In the genomic region with DNA sequence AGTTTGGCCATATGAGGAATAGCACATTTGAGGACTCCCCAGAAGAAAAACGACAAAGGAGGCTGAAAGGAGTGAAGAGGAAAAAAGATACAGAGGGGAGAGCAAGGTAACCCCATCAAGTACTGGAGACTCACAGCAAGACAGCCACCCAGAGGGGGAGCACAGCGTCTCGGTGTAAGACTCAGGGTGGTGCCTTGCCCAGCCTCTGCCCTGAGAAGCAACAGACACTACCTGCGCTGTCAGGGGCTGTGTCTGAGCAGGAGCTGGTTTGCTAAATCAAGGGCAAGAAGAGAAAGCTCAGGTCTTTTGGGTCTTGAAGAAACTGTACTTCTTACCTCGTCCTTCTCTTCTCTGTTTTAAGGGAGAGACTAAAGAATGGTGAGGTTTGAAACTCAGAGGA, we compare ENCODE assay signal across 3 cellular contexts.
TF ChIP-seq lines count a peak whose summit lies in the region.

No MANE protein-coding gene starts in this region.

TF ChIP-seq in SK-N-SH treated with all-trans-retinoic acid at 6 μM for 48 hours, 23 proteins besides CTCF, POLR2A, EP300 and RAD21:
- TF ChIP-seq, protein P1, sequence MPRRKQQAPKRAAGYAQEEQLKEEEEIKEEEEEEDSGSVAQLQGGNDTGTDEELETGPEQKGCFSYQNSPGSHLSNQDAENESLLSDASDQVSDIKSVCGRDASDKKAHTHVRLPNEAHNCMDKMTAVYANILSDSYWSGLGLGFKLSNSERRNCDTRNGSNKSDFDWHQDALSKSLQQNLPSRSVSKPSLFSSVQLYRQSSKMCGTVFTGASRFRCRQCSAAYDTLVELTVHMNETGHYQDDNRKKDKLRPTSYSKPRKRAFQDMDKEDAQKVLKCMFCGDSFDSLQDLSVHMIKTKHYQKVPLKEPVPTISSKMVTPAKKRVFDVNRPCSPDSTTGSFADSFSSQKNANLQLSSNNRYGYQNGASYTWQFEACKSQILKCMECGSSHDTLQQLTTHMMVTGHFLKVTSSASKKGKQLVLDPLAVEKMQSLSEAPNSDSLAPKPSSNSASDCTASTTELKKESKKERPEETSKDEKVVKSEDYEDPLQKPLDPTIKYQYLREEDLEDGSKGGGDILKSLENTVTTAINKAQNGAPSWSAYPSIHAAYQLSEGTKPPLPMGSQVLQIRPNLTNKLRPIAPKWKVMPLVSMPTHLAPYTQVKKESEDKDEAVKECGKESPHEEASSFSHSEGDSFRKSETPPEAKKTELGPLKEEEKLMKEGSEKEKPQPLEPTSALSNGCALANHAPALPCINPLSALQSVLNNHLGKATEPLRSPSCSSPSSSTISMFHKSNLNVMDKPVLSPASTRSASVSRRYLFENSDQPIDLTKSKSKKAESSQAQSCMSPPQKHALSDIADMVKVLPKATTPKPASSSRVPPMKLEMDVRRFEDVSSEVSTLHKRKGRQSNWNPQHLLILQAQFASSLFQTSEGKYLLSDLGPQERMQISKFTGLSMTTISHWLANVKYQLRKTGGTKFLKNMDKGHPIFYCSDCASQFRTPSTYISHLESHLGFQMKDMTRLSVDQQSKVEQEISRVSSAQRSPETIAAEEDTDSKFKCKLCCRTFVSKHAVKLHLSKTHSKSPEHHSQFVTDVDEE (CRISPR knock-in tag; IDR thresholded peaks at IDR 0.05) = no peak
- TF ChIP-seq CREB5 (CRISPR knock-in tag; IDR thresholded peaks at IDR 0.05; ENCODE audit: low read depth) (no peak), PPARA (CRISPR knock-in tag; IDR thresholded peaks at IDR 0.05; ENCODE audit: borderline replicate concordance) (no peak), ISL1 (CRISPR knock-in tag; IDR thresholded peaks at IDR 0.05) (no peak), TCF4 (CRISPR knock-in tag; IDR thresholded peaks at IDR 0.05; ENCODE audit: borderline replicate concordance) (no peak), RARB (CRISPR knock-in tag; IDR thresholded peaks at IDR 0.05) (no peak), ESRRG (CRISPR knock-in tag; IDR thresholded peaks at IDR 0.05) (no peak), ZFP3 (CRISPR knock-in tag; IDR thresholded peaks at IDR 0.05) (no peak), GLIS3 (CRISPR knock-in tag; IDR thresholded peaks at IDR 0.05) (no peak), CSDC2 (CRISPR knock-in tag; IDR thresholded peaks at IDR 0.05) (no peak), BACH2 (CRISPR knock-in tag; IDR thresholded peaks at IDR 0.05; ENCODE audit: borderline replicate concordance) (no peak), ZFP30 (CRISPR knock-in tag; IDR thresholded peaks at IDR 0.05) (no peak)
- TF ChIP-seq, protein P2, sequence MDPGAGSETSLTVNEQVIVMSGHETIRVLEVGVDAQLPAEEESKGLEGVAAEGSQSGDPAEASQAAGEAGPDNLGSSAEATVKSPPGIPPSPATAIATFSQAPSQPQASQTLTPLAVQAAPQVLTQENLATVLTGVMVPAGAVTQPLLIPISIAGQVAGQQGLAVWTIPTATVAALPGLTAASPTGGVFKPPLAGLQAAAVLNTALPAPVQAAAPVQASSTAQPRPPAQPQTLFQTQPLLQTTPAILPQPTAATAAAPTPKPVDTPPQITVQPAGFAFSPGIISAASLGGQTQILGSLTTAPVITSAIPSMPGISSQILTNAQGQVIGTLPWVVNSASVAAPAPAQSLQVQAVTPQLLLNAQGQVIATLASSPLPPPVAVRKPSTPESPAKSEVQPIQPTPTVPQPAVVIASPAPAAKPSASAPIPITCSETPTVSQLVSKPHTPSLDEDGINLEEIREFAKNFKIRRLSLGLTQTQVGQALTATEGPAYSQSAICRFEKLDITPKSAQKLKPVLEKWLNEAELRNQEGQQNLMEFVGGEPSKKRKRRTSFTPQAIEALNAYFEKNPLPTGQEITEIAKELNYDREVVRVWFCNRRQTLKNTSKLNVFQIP (CRISPR knock-in tag; IDR thresholded peaks at IDR 0.05; ENCODE audit: borderline replicate concordance, low read depth) = no peak
TF ChIP-seq in SK-N-SH treated with all-trans-retinoic acid at 6 μM for 48 hours: peak in this region for 0.

TF ChIP-seq in SK-N-SH, 30 proteins besides CTCF, POLR2A, EP300 and RAD21:
- TF ChIP-seq GATA2 (CRISPR knock-in tag; IDR thresholded peaks at IDR 0.05) (no peak), NRF1 (IDR thresholded peaks at IDR 0.05; ENCODE audit: low read depth, low read length) (no peak), GABPA (IDR thresholded peaks at IDR 0.05; ENCODE audit: low read depth) (no peak), YY1 (IDR thresholded peaks at IDR 0.05; ENCODE audit: low read depth) (no peak), JUND (IDR thresholded peaks at IDR 0.05) (no peak), FOXJ3 (CRISPR knock-in tag; IDR thresholded peaks at IDR 0.05) (no peak), MAX (IDR thresholded peaks at IDR 0.05; ENCODE audit: low read depth) (no peak), RXRA (IDR thresholded peaks at IDR 0.05; ENCODE audit: borderline replicate concordance, low read depth) (no peak), MXI1 (IDR thresholded peaks at IDR 0.05; ENCODE audit: low read depth, low read length) (no peak), POLR2AphosphoS5 (IDR thresholded peaks at IDR 0.05; ENCODE audit: low read depth, low read length) (no peak), SIN3A (IDR thresholded peaks at IDR 0.05; ENCODE audit: borderline replicate concordance, low read depth, low read length) (no peak)
- TF ChIP-seq, protein P3, sequence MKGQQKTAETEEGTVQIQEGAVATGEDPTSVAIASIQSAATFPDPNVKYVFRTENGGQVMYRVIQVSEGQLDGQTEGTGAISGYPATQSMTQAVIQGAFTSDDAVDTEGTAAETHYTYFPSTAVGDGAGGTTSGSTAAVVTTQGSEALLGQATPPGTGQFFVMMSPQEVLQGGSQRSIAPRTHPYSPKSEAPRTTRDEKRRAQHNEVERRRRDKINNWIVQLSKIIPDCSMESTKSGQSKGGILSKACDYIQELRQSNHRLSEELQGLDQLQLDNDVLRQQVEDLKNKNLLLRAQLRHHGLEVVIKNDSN (IDR thresholded peaks at IDR 0.05; ENCODE audit: borderline replicate concordance, low read depth) = no peak
- TF ChIP-seq, protein P4, sequence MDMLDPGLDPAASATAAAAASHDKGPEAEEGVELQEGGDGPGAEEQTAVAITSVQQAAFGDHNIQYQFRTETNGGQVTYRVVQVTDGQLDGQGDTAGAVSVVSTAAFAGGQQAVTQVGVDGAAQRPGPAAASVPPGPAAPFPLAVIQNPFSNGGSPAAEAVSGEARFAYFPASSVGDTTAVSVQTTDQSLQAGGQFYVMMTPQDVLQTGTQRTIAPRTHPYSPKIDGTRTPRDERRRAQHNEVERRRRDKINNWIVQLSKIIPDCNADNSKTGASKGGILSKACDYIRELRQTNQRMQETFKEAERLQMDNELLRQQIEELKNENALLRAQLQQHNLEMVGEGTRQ (IDR thresholded peaks at IDR 0.05; ENCODE audit: borderline replicate concordance, low read depth, low read length) = no peak
- TF ChIP-seq, protein P5, sequence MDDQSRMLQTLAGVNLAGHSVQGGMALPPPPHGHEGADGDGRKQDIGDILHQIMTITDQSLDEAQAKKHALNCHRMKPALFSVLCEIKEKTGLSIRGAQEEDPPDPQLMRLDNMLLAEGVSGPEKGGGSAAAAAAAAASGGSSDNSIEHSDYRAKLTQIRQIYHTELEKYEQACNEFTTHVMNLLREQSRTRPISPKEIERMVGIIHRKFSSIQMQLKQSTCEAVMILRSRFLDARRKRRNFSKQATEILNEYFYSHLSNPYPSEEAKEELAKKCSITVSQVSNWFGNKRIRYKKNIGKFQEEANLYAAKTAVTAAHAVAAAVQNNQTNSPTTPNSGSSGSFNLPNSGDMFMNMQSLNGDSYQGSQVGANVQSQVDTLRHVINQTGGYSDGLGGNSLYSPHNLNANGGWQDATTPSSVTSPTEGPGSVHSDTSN (IDR thresholded peaks at IDR 0.05) = no peak
TF ChIP-seq in SK-N-SH: peak in this region for 0.

TF ChIP-seq in K562, 482 proteins besides CTCF, POLR2A, EP300 and RAD21:
- TF ChIP-seq SPI1 (IDR thresholded peaks at IDR 0.05; ENCODE audit: borderline replicate concordance, low read depth, low read length) = no peak
- TF ChIP-seq, protein P6, sequence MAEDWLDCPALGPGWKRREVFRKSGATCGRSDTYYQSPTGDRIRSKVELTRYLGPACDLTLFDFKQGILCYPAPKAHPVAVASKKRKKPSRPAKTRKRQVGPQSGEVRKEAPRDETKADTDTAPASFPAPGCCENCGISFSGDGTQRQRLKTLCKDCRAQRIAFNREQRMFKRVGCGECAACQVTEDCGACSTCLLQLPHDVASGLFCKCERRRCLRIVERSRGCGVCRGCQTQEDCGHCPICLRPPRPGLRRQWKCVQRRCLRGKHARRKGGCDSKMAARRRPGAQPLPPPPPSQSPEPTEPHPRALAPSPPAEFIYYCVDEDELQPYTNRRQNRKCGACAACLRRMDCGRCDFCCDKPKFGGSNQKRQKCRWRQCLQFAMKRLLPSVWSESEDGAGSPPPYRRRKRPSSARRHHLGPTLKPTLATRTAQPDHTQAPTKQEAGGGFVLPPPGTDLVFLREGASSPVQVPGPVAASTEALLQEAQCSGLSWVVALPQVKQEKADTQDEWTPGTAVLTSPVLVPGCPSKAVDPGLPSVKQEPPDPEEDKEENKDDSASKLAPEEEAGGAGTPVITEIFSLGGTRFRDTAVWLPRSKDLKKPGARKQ (CRISPR knock-in tag; IDR thresholded peaks at IDR 0.05) = no peak
- TF ChIP-seq HDAC2 (IDR thresholded peaks at IDR 0.05) = no peak
- TF ChIP-seq KAT8 (IDR thresholded peaks at IDR 0.05; ENCODE audit: low read depth) = no peak
- no peak for TF ChIP-seq HLTF (IDR thresholded peaks at IDR 0.05)
- TF ChIP-seq SRSF7 (optimal IDR thresholded peaks at IDR 0.05; ENCODE audit: low read depth, low read length) = no peak
- TF ChIP-seq RBM39 (optimal IDR thresholded peaks at IDR 0.05; ENCODE audit: low read depth, low read length) = no peak
- TF ChIP-seq PYGO2 (tag; IDR thresholded peaks at IDR 0.05) = no peak
- no peak for TF ChIP-seq NR2C1 (IDR thresholded peaks at IDR 0.05)
- TF ChIP-seq NR2C1 (tag; IDR thresholded peaks at IDR 0.05) = no peak
- TF ChIP-seq, protein P7, sequence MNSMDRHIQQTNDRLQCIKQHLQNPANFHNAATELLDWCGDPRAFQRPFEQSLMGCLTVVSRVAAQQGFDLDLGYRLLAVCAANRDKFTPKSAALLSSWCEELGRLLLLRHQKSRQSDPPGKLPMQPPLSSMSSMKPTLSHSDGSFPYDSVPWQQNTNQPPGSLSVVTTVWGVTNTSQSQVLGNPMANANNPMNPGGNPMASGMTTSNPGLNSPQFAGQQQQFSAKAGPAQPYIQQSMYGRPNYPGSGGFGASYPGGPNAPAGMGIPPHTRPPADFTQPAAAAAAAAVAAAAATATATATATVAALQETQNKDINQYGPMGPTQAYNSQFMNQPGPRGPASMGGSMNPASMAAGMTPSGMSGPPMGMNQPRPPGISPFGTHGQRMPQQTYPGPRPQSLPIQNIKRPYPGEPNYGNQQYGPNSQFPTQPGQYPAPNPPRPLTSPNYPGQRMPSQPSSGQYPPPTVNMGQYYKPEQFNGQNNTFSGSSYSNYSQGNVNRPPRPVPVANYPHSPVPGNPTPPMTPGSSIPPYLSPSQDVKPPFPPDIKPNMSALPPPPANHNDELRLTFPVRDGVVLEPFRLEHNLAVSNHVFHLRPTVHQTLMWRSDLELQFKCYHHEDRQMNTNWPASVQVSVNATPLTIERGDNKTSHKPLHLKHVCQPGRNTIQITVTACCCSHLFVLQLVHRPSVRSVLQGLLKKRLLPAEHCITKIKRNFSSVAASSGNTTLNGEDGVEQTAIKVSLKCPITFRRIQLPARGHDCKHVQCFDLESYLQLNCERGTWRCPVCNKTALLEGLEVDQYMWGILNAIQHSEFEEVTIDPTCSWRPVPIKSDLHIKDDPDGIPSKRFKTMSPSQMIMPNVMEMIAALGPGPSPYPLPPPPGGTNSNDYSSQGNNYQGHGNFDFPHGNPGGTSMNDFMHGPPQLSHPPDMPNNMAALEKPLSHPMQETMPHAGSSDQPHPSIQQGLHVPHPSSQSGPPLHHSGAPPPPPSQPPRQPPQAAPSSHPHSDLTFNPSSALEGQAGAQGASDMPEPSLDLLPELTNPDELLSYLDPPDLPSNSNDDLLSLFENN (IDR thresholded peaks at IDR 0.05; ENCODE audit: low read depth in 2 of 2, low read length in 2 of 2) = no peak
- TF ChIP-seq RNF2 (IDR thresholded peaks at IDR 0.05) = no peak
- TF ChIP-seq NONO (IDR thresholded peaks at IDR 0.05; ENCODE audit: low read depth in 2 of 2, low read length in 1 of 2) = no peak
- no peak for TF ChIP-seq ZKSCAN3 (CRISPR knock-in tag; IDR thresholded peaks at IDR 0.05)
- no peak for TF ChIP-seq FOXJ3 (CRISPR knock-in tag; IDR thresholded peaks at IDR 0.05)
- TF ChIP-seq IFI16 (CRISPR knock-in tag; IDR thresholded peaks at IDR 0.05) = no peak
- TF ChIP-seq ZBTB8A (IDR thresholded peaks at IDR 0.05; ENCODE audit: partially characterized antibody) = no peak
- no peak for TF ChIP-seq SAFB (IDR thresholded peaks at IDR 0.05; ENCODE audit: borderline replicate concordance, low read depth, low read length)
- no peak for TF ChIP-seq TAF15 (IDR thresholded peaks at IDR 0.05; ENCODE audit: low read depth, low read length)
